ENCODE assay signal across 4 cellular contexts in genomic region chr3:196549312-196549711, GRCh38. TPM values are rescaled to one million over a fixed set of nuclear protein-coding genes. Genes with fewer than 3 reads are reported as not detected.
"Had no signal": no experiment of that assay in that cellular context is flagged by ENCODE, and none has a peak within 500 bp of the region (broad histone marks: within the 10 kb centered on the region; RNA-seq: fewer than 3 reads in every experiment).

No MANE protein-coding gene starts in this region.

RNA-seq across cellular contexts. Expression of gene SMCO1, which starts 34.2 kb away (rescaled TPM):
- total RNA-seq: HepG2, HT-29, IMR-90 had no signal
- polyA plus RNA-seq: HepG2, IgD-negative memory B cell, IMR-90 had no signal
